ENCODE assay signal across 11 cellular contexts in genomic region chr12:47156167-47156736, GRCh38.
DNase-seq lines count a peak whose midpoint lies in the region; ATAC-seq and TF ChIP-seq lines count a peak whose summit lies in the region.
"Had no signal": no experiment of that assay in that cellular context is flagged by ENCODE, and none has a peak within 500 bp of the region (broad histone marks: within the 10 kb centered on the region; RNA-seq: fewer than 3 reads in every experiment).

No MANE protein-coding gene starts in this region.

- H3K9me3 ChIP-seq in tibial artery (no peaks in the 10 kb centered on the region), gastrocnemius medialis (no peaks in the 10 kb centered on the region)

- DNase-seq in activated T-cell treated with anti-CD3 and anti-CD28 coated beads, Interleukin-2, amount 50 U/mL, for 4 hours, result no peak
- no peak for DNase-seq in activated T-cell treated with anti-CD3 and anti-CD28 coated beads, Interleukin-2, amount 50 U/mL, for 1 hour
- DNase-seq in activated naive CD8-positive, alpha-beta T cell treated with anti-CD3 and anti-CD28 coated beads, Interleukin-2, amount 50 U/mL, for 24 hours, result no peak
- peak; percentile 38 for DNase-seq in left ventricle myocardium superior
- DNase-seq in tibial artery, result peak in 1 of 2 donors; percentile 42
- no peak for DNase-seq in activated CD4-positive, alpha-beta T cell treated with anti-CD3 and anti-CD28 coated beads, Interleukin-2, amount 50 U/mL, for 4 hours
- DNase-seq in gastrocnemius medialis, result no peak
- DNase-seq: NCI-H1092 had no signal

- H3K27ac ChIP-seq in tibial artery (peak overlapping the region; percentile 51 to 60), gastrocnemius medialis (no peak overlapping the region)

- H3K4me1 Mint-ChIP-seq in activated T-cell treated with anti-CD3 and anti-CD28 coated beads, Interleukin-2, amount 50 U/mL, for 4 hours (ENCODE audit: low read depth), result peaks cover 33% of the 10 kb centered on the region
- H3K4me1 Mint-ChIP-seq in activated naive CD8-positive, alpha-beta T cell treated with anti-CD3 and anti-CD28 coated beads, Interleukin-2, amount 50 U/mL, for 24 hours, result peaks cover 26% of the 10 kb centered on the region

- TF ChIP-seq POLR2A in gastrocnemius medialis (IDR thresholded peaks at IDR 0.05), result no peak

- H3K27me3 ChIP-seq in tibial artery, result no peaks in the 10 kb centered on the region
- no peaks in the 10 kb centered on the region for H3K27me3 ChIP-seq in gastrocnemius medialis
- H3K27me3 ChIP-seq: BLaER1 treated with 17β-estradiol and CSF1 and Interleukin-3, amounts not matched to agents 10 nM and 100 nM had no signal

- H3K36me3 Mint-ChIP-seq in activated T-cell treated with anti-CD3 and anti-CD28 coated beads, Interleukin-2, amount 50 U/mL, for 4 hours (ENCODE audit: insufficient read depth), result peaks cover 19% of the 10 kb centered on the region
- peaks cover 14% of the 10 kb centered on the region for H3K36me3 Mint-ChIP-seq in activated naive CD8-positive, alpha-beta T cell treated with anti-CD3 and anti-CD28 coated beads, Interleukin-2, amount 50 U/mL, for 24 hours (ENCODE audit: low read depth)

- in situ Hi-C loops in gastrocnemius medialis (cut with MboI; ENCODE audit: low sequenced_read_pairs in 4 of 4), result no loop called here

- H3K4me1 ChIP-seq in tibial artery (peaks cover 0 to 16% (median 9%) of the 10 kb centered on the region in 4 donors), gastrocnemius medialis (no peaks in the 10 kb centered on the region)

- no peaks in the 10 kb centered on the region for H3K36me3 ChIP-seq in tibial artery
- H3K36me3 ChIP-seq in gastrocnemius medialis, result no peaks in the 10 kb centered on the region

- ATAC-seq in activated T-cell treated with anti-CD3 and anti-CD28 coated beads, Interleukin-2, amount 50 U/mL, for 4 hours, result peak; percentile 14 to 27
- no peak for ATAC-seq in activated naive CD8-positive, alpha-beta T cell treated with anti-CD3 and anti-CD28 coated beads, Interleukin-2, amount 50 U/mL, for 24 hours
- ATAC-seq in left ventricle myocardium superior (peak; percentile 82), GM21529 (IDR thresholded peaks at IDR 0.05; ENCODE audit: unreplicated experiment) (no peak), gastrocnemius medialis (no peak)

- H3K4me3 Mint-ChIP-seq in activated T-cell treated with anti-CD3 and anti-CD28 coated beads, Interleukin-2, amount 50 U/mL, for 4 hours, result no peak overlapping the region
- no peak overlapping the region for H3K4me3 Mint-ChIP-seq in activated naive CD8-positive, alpha-beta T cell treated with anti-CD3 and anti-CD28 coated beads, Interleukin-2, amount 50 U/mL, for 24 hours

- TF ChIP-seq CTCF in tibial artery (IDR thresholded peaks at IDR 0.05), result no peak
- TF ChIP-seq CTCF in gastrocnemius medialis (IDR thresholded peaks at IDR 0.05 in 4 of 5, conservative IDR thresholded peaks at IDR 0.05 in 1 of 5), result no peak

- no peak overlapping the region for H3K4me3 ChIP-seq in tibial artery
- H3K4me3 ChIP-seq in gastrocnemius medialis, result no peak overlapping the region
- H3K4me3 ChIP-seq: BLaER1 treated with 17β-estradiol and CSF1 and Interleukin-3, amounts not matched to agents 10 nM and 100 nM; skin epidermis had no signal

- peak overlapping the region; percentile 29 for H3K27ac Mint-ChIP-seq in activated naive CD8-positive, alpha-beta T cell treated with anti-CD3 and anti-CD28 coated beads, Interleukin-2, amount 50 U/mL, for 24 hours

- intact Hi-C loops in left ventricle myocardium superior (cut with micrococcal nuclease) (no loop called here), tibial artery (cut with DNase I; ENCODE audit: low total_unique reads) (no loop called here), gastrocnemius medialis (cut with DNase I; ENCODE audit: low total_unique reads) (no loop called here)

- H3K9me3 Mint-ChIP-seq in activated T-cell treated with anti-CD3 and anti-CD28 coated beads, Interleukin-2, amount 50 U/mL, for 4 hours, result peaks cover 14% of the 10 kb centered on the region
- peaks cover 18% of the 10 kb centered on the region for H3K9me3 Mint-ChIP-seq in activated naive CD8-positive, alpha-beta T cell treated with anti-CD3 and anti-CD28 coated beads, Interleukin-2, amount 50 U/mL, for 24 hours

- no peaks in the 10 kb centered on the region for H3K27me3 Mint-ChIP-seq in activated T-cell treated with anti-CD3 and anti-CD28 coated beads, Interleukin-2, amount 50 U/mL, for 4 hours (ENCODE audit: low read depth)
- H3K27me3 Mint-ChIP-seq in activated naive CD8-positive, alpha-beta T cell treated with anti-CD3 and anti-CD28 coated beads, Interleukin-2, amount 50 U/mL, for 24 hours, result no peaks in the 10 kb centered on the region

Comparison
In these comparisons a context has a peak if more than half of its experiments do, and no peak if none do; other contexts are left out.
1. ATAC-seq: peak in activated T-cell treated with anti-CD3 and anti-CD28 coated beads, Interleukin-2, amount 50 U/mL, for 4 hours (2 of 2) and left ventricle myocardium superior (single experiment); none in activated naive CD8-positive, alpha-beta T cell treated with anti-CD3 and anti-CD28 coated beads, Interleukin-2, amount 50 U/mL, for 24 hours (single experiment), GM21529 (single experiment) and gastrocnemius medialis (0 of 2).
2. H3K27ac ChIP-seq: peak in tibial artery (2 of 2); none in gastrocnemius medialis (0 of 4).